8 cellular contexts compared by ENCODE assay signal in the genomic region with DNA sequence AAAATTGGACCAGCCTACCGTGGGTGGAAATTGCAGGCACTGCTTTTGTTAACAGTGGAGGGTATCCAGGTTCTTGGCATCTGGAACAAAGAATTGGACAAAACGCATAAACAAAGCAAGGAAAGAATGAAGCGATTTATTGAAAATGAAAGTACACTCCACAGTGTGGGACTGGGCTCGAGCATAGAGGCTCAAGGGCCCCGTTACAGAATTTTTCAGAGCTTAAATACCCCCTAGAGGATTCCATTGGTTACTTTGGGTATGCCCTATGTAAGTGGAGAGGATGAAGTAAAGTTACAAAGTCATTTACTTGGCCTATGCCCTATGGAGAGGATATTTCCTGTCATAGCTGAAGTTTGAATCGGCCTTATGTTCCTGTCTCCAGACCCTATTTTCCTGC.
"Had no signal": no experiment of that assay in that cellular context is flagged by ENCODE, and none has a peak within 500 bp of the region (broad histone marks: within the 10 kb centered on the region; RNA-seq: fewer than 3 reads in every experiment).

No MANE protein-coding gene starts in this region.

- H3K4me2 ChIP-seq: GM23338 had no signal

- FAIRE-seq: H1, H54, HepG2 had no signal

- H2AFZ ChIP-seq: GM23338 had no signal

- DNase-seq: H9, HCEC 1CT, KG1 had no signal

- ATAC-seq: GM23338, HepG2 had no signal

- H3K4me3 ChIP-seq: GM23338 had no signal

- H3K27ac ChIP-seq: HL-60 had no signal
